Comparison of ENCODE assay signal across 1 cellular context in genomic region chr1:164748253-164748899, GRCh38.
TF ChIP-seq lines count a peak whose summit lies in the region.

No MANE protein-coding gene starts in this region.

TF ChIP-seq in WTC11, 78 proteins besides CTCF, POLR2A, EP300 and RAD21 (continued from another document):
- no peak for TF ChIP-seq ZNF263 (CRISPR knock-in tag; IDR thresholded peaks at IDR 0.05; ENCODE audit: low read depth)
- TF ChIP-seq, protein P1, sequence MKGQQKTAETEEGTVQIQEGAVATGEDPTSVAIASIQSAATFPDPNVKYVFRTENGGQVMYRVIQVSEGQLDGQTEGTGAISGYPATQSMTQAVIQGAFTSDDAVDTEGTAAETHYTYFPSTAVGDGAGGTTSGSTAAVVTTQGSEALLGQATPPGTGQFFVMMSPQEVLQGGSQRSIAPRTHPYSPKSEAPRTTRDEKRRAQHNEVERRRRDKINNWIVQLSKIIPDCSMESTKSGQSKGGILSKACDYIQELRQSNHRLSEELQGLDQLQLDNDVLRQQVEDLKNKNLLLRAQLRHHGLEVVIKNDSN (CRISPR knock-in tag; IDR thresholded peaks at IDR 0.05): no peak
